In genomic region chr2:177263451-177264208, GRCh38 we compare ENCODE assay signal across 8 cellular contexts. TPM values are rescaled to one million over a fixed set of nuclear protein-coding genes. Genes with fewer than 3 reads are reported as not detected.
A peak's percentile ranks its signal among the peaks of the same experiment; 100 is the strongest.
DNase-seq lines count a peak whose midpoint lies in the region; ATAC-seq, FAIRE-seq and TF ChIP-seq lines count a peak whose summit lies in the region.

No MANE protein-coding gene starts in this region.

- no peaks in the 10 kb centered on the region for H3K36me3 ChIP-seq in adrenal gland (replicated peaks in 1 of 2)
- no peaks in the 10 kb centered on the region for H3K36me3 ChIP-seq in upper lobe of right lung

- no peaks in the 10 kb centered on the region for H3K27me3 ChIP-seq in adrenal gland
- no peaks in the 10 kb centered on the region for H3K27me3 ChIP-seq in upper lobe of right lung

- H3K27ac ChIP-seq in adrenal gland (peak overlapping the region; percentile 98 to 100 (median 99)), upper lobe of right lung (peak overlapping the region; percentile 99)

- H3K4me1 ChIP-seq in adrenal gland (replicated peaks in 1 of 2) (peaks cover 21 to 48% of the 10 kb centered on the region in 2 donors), upper lobe of right lung (peaks cover 49% of the 10 kb centered on the region)

- H3K9me3 ChIP-seq in adrenal gland (replicated peaks in 1 of 3) (no peaks in the 10 kb centered on the region), upper lobe of right lung (no peaks in the 10 kb centered on the region)

- DNase-seq in GM12892 (ENCODE audit: insufficient read length) (peak; percentile 53), NCI-H1436 (lab: John Stamatoyannopoulos, UW) (peak; percentile 94), SW480 (ENCODE audit: low spot score) (peak; percentile 94), adrenal gland (peak; percentile 98 to 99 (median 99)), left cardiac atrium (peak; percentile 98), posterior vena cava (ENCODE audit: low spot score) (peak; percentile 99), upper lobe of right lung (peak; percentile 99)

- peak; percentile 77 for TF ChIP-seq POLR2A in GM12892 (IDR thresholded peaks at IDR 0.05; ENCODE audit: low read depth, low read length)
- TF ChIP-seq POLR2A in adrenal gland (IDR thresholded peaks at IDR 0.05) = peak; percentile 73 to 83

- ATAC-seq in HG02840 (IDR thresholded peaks at IDR 0.05; ENCODE audit: low FRiP score, unreplicated experiment) (peak; percentile 53), left cardiac atrium (peak; percentile 74 to 75), upper lobe of right lung (peak; percentile 87)

- H3K4me3 ChIP-seq in adrenal gland (peak overlapping the region; percentile 79 to 96 (median 84)), upper lobe of right lung (peak overlapping the region; percentile 91)

- peak; percentile 70 to 97 (median 86) for TF ChIP-seq CTCF in adrenal gland (IDR thresholded peaks at IDR 0.05)
- peak; percentile 90 for TF ChIP-seq CTCF in upper lobe of right lung (IDR thresholded peaks at IDR 0.05)

- intact Hi-C loops in adrenal gland (cut with DNase I) = loop anchor here (5.0 to 10.0 kb wide), 3 partner anchors 46 to 99 kb away; no protein-coding TSS in a partner anchor
- intact Hi-C loops in left cardiac atrium (cut with DNase I) = loop anchor here (1.0 to 10.0 kb wide), 4 partner anchors 49 to 96 kb away; partner anchors contain the start of gene HNRNPA3 (in 1 of the 2)
- intact Hi-C loops in posterior vena cava (cut with DNase I) = loop anchor here (5.0 to 10.0 kb wide), 4 partner anchors 49 to 99 kb away; partner anchors contain the start of gene HNRNPA3 (in 2 of the 2)
- intact Hi-C loops in upper lobe of right lung (cut with DNase I) = loop anchor here (10.0 kb wide), 1 partner anchor 49 kb away; the partner anchor contains the start of gene HNRNPA3

- WGBS in adrenal gland, 4 donors = 0 to 1% (median 1%) methylated on average over 20 to 81 of the region's 81 CpGs

- FAIRE-seq in GM12892 (lab: Jason Lieb, UNC) = peak; percentile 96

RNA-seq across cellular contexts. Expression of gene NFE2L2, which starts 0.9 kb away (rescaled TPM):
- polyA plus RNA-seq in GM12892 (2012; ENCODE audit: missing spikeins) = 26.9 TPM
- total RNA-seq in adrenal gland (100 to 1,000 TPM in 2 of 8 donors, 10 to 100 TPM in 6; 54.4 to 119 (median 82.4) TPM), left cardiac atrium (10 to 100 TPM; 68.4 to 69.0 TPM), posterior vena cava (10 to 100 TPM; 82.8 to 87.5 TPM), upper lobe of right lung (105 TPM)
- polyA plus RNA-seq in adrenal gland = 10 to 100 TPM; 41.1 to 87.6 (median 52.7) TPM

RNA-seq across cellular contexts. Expression of gene HNRNPA3, which starts 51.0 kb away (rescaled TPM):
- 303 TPM for polyA plus RNA-seq in GM12892 (2012; ENCODE audit: missing spikeins)
- total RNA-seq in adrenal gland (100 to 1,000 TPM in 4 of 8 donors, 10 to 100 TPM in 4; 22.6 to 131 (median 70.2) TPM), left cardiac atrium (100 to 1,000 TPM in 1 of 2 donors, 10 to 100 TPM in 1; 81.3 to 117 TPM), posterior vena cava (100 to 1,000 TPM; 152 to 166 TPM), upper lobe of right lung (139 TPM)
- 100 to 1,000 TPM; 175 to 223 (median 212) TPM for polyA plus RNA-seq in adrenal gland

Comparison
In these comparisons a context has a peak if more than half of its experiments do, and no peak if none do; other contexts are left out.
1. Peak in every context shown above with its lines: DNase-seq, ATAC-seq, H3K4me3 ChIP-seq and H3K27ac ChIP-seq.